Comparison of ENCODE assay signal across 16 cellular contexts in the genomic region with DNA sequence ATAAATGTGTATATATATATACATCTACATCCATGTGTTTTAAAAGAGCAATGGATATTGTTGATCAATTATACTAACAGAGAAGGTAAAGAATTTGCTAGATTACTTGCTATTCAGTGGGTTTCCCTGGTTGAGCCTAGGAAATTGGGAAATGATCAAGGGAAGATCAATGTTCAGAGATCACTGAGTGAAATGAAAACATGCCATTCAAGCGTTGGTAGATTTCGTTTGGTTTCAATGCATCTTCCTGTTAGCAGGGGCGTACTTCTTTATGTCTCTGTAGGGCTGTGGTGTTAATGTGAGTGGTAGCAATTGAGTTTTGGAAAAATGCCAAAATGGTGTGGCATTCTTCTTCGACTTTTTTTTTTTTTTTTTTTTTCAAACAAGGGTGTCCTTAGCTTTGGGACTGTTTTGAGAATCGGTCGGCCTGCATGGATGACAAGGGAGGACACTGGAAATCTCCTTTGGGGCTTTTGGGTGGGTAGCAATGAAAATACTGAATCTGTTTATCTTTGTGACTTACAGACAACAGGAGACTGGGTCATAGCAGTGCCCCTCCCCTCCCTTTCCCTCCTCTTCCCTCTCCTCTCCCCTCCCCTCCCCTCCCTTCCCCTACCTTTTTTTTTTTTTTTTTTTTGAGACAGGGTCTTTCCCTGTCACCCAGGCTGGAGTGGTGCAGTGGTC. TPM values are rescaled to one million over a fixed set of nuclear protein-coding genes. Genes with fewer than 3 reads are reported as not detected.
A peak's percentile ranks its signal among the peaks of the same experiment; 100 is the strongest.
DNase-seq lines count a peak whose midpoint lies in the region; ATAC-seq lines count a peak whose summit lies in the region.
"Had no signal": no experiment of that assay in that cellular context is flagged by ENCODE, and none has a peak within 500 bp of the region (broad histone marks: within the 10 kb centered on the region; RNA-seq: fewer than 3 reads in every experiment).

No MANE protein-coding gene starts in this region.

- H3K27me3 Mint-ChIP-seq in activated T-helper 1 cell treated with anti-CD3 and anti-CD28 coated beads, Interleukin-12 subunit alpha, Interleukin-12 subunit beta, Interleukin-2, Interleukin-4 antibody, amounts not matched to agents 30 ng/mL and 10 ng/mL and 1 ng/mL, durations not matched to agents 14 hours and 24 hours and 36 hours (ENCODE audit: insufficient read depth): no peaks in the 10 kb centered on the region
- H3K27me3 Mint-ChIP-seq in stimulated activated naive CD8-positive, alpha-beta T cell treated with anti-CD3 and anti-CD28 coated beads, Interleukin-15, amount 100 ng/mL, for 72 hours: no peaks in the 10 kb centered on the region
- H3K27me3 Mint-ChIP-seq: activated T-helper 17 cell treated with anti-CD3 and anti-CD28 coated beads, Interleukin-2, amount 50 U/mL, for 72 hours had no signal

- no peaks in the 10 kb centered on the region for H3K9me3 Mint-ChIP-seq in activated T-helper 1 cell treated with anti-CD3 and anti-CD28 coated beads, Interleukin-12 subunit alpha, Interleukin-12 subunit beta, Interleukin-2, Interleukin-4 antibody, amounts not matched to agents 30 ng/mL and 10 ng/mL and 1 ng/mL, durations not matched to agents 14 hours and 24 hours and 36 hours
- H3K9me3 Mint-ChIP-seq in stimulated activated naive CD8-positive, alpha-beta T cell treated with anti-CD3 and anti-CD28 coated beads, Interleukin-15, amount 100 ng/mL, for 72 hours: no peaks in the 10 kb centered on the region
- H3K9me3 Mint-ChIP-seq: activated T-helper 17 cell treated with anti-CD3 and anti-CD28 coated beads, Interleukin-2, amount 50 U/mL, for 72 hours had no signal

- DNase-seq in NCI-H2029 (lab: John Stamatoyannopoulos, UW) (peak; percentile 18), NCI-H2029 treated with DMSO at 0.1 percent for 48 hours (lab: John Stamatoyannopoulos, UW) (no peak), NCI-H146 (lab: John Stamatoyannopoulos, UW) (peak; percentile 65), AG08395 (ENCODE audit: low spot score) (no peak)
- DNase-seq in activated T-helper 1 cell treated with anti-CD3 and anti-CD28 coated beads, Interleukin-12 subunit alpha, Interleukin-12 subunit beta, Interleukin-2, Interleukin-4 antibody, amounts not matched to agents 30 ng/mL and 10 ng/mL and 1 ng/mL, durations not matched to agents 14 hours and 24 hours and 36 hours (ENCODE audit: low spot score): no peak
- no peak for DNase-seq in stimulated activated naive CD8-positive, alpha-beta T cell treated with anti-CD3 and anti-CD28 coated beads, Interleukin-15, amount 100 ng/mL, for 72 hours
- DNase-seq in effector CD8-positive, alpha-beta T cell (lab: John Stamatoyannopoulos, UW): no peak
- DNase-seq: activated CD4-positive, alpha-beta T cell treated with anti-CD3 and anti-CD28 coated beads, Interleukin-2, amount 50 U/mL, for 48 hours; amygdala; foreskin fibroblast; left lung; PC-9; transverse colon had no signal

- H3K4me3 Mint-ChIP-seq in activated T-helper 1 cell treated with anti-CD3 and anti-CD28 coated beads, Interleukin-12 subunit alpha, Interleukin-12 subunit beta, Interleukin-2, Interleukin-4 antibody, amounts not matched to agents 30 ng/mL and 10 ng/mL and 1 ng/mL, durations not matched to agents 14 hours and 24 hours and 36 hours: no peak overlapping the region
- peak overlapping the region; percentile 52 to 63 for H3K4me3 Mint-ChIP-seq in stimulated activated naive CD8-positive, alpha-beta T cell treated with anti-CD3 and anti-CD28 coated beads, Interleukin-15, amount 100 ng/mL, for 72 hours
- H3K4me3 Mint-ChIP-seq: activated T-helper 17 cell treated with anti-CD3 and anti-CD28 coated beads, Interleukin-2, amount 50 U/mL, for 72 hours had no signal

- H3K27ac Mint-ChIP-seq in activated T-helper 1 cell treated with anti-CD3 and anti-CD28 coated beads, Interleukin-12 subunit alpha, Interleukin-12 subunit beta, Interleukin-2, Interleukin-4 antibody, amounts not matched to agents 30 ng/mL and 10 ng/mL and 1 ng/mL, durations not matched to agents 14 hours and 24 hours and 36 hours: peak overlapping the region; percentile 15
- H3K27ac Mint-ChIP-seq in stimulated activated naive CD8-positive, alpha-beta T cell treated with anti-CD3 and anti-CD28 coated beads, Interleukin-15, amount 100 ng/mL, for 72 hours: peak overlapping the region; percentile 73 to 84
- H3K27ac Mint-ChIP-seq: activated T-helper 17 cell treated with anti-CD3 and anti-CD28 coated beads, Interleukin-2, amount 50 U/mL, for 72 hours had no signal

- no peaks in the 10 kb centered on the region for H3K36me3 Mint-ChIP-seq in activated T-helper 1 cell treated with anti-CD3 and anti-CD28 coated beads, Interleukin-12 subunit alpha, Interleukin-12 subunit beta, Interleukin-2, Interleukin-4 antibody, amounts not matched to agents 30 ng/mL and 10 ng/mL and 1 ng/mL, durations not matched to agents 14 hours and 24 hours and 36 hours (ENCODE audit: low read depth)

- peaks cover 45% of the 10 kb centered on the region for H3K4me1 Mint-ChIP-seq in activated T-helper 1 cell treated with anti-CD3 and anti-CD28 coated beads, Interleukin-12 subunit alpha, Interleukin-12 subunit beta, Interleukin-2, Interleukin-4 antibody, amounts not matched to agents 30 ng/mL and 10 ng/mL and 1 ng/mL, durations not matched to agents 14 hours and 24 hours and 36 hours (ENCODE audit: low read depth)
- H3K4me1 Mint-ChIP-seq in stimulated activated naive CD8-positive, alpha-beta T cell treated with anti-CD3 and anti-CD28 coated beads, Interleukin-15, amount 100 ng/mL, for 72 hours: peaks cover 66% of the 10 kb centered on the region

- intact Hi-C loops in activated T-helper 1 cell treated with anti-CD3 and anti-CD28 coated beads, Interleukin-12 subunit alpha, Interleukin-12 subunit beta, Interleukin-2, Interleukin-4 antibody, amounts not matched to agents 30 ng/mL and 10 ng/mL and 1 ng/mL, durations not matched to agents 14 hours and 24 hours and 36 hours (cut with micrococcal nuclease): no loop called here

- ATAC-seq in stimulated activated naive CD8-positive, alpha-beta T cell treated with anti-CD3 and anti-CD28 coated beads, Interleukin-15, amount 100 ng/mL, for 72 hours: peak; percentile 50
- no peak for ATAC-seq in HG03565 (IDR thresholded peaks at IDR 0.05; ENCODE audit: unreplicated experiment)
- ATAC-seq: activated T-helper 17 cell treated with anti-CD3 and anti-CD28 coated beads, Interleukin-2, amount 50 U/mL, for 72 hours; left lung; SK-N-SH treated with all-trans-retinoic acid at 6 μM for 48 hours had no signal

RNA-seq across cellular contexts. Expression of a gene that starts 50.3 kb away (rescaled TPM):
- 47.6 and 49.0 TPM in 2 replicates for total RNA-seq in activated T-helper 1 cell treated with anti-CD3 and anti-CD28 coated beads, Interleukin-12 subunit alpha, Interleukin-12 subunit beta, Interleukin-2, Interleukin-4 antibody, amounts not matched to agents 30 ng/mL and 10 ng/mL and 1 ng/mL, durations not matched to agents 14 hours and 24 hours and 36 hours

Comparison
In these comparisons a context has a peak if more than half of its experiments do, and no peak if none do; other contexts are left out.
1. DNase-seq: peak in NCI-H2029 (single experiment) and NCI-H146 (single experiment); none in NCI-H2029 treated with DMSO at 0.1 percent for 48 hours (single experiment), activated T-helper 1 cell treated with anti-CD3 and anti-CD28 coated beads, Interleukin-12 subunit alpha, Interleukin-12 subunit beta, Interleukin-2, Interleukin-4 antibody, amounts not matched to agents 30 ng/mL and 10 ng/mL and 1 ng/mL, durations not matched to agents 14 hours and 24 hours and 36 hours (single experiment), stimulated activated naive CD8-positive, alpha-beta T cell treated with anti-CD3 and anti-CD28 coated beads, Interleukin-15, amount 100 ng/mL, for 72 hours (0 of 2), AG08395 (single experiment) and effector CD8-positive, alpha-beta T cell (single experiment).